Comparison of ENCODE assay signal across 8 cellular contexts in the genomic region with DNA sequence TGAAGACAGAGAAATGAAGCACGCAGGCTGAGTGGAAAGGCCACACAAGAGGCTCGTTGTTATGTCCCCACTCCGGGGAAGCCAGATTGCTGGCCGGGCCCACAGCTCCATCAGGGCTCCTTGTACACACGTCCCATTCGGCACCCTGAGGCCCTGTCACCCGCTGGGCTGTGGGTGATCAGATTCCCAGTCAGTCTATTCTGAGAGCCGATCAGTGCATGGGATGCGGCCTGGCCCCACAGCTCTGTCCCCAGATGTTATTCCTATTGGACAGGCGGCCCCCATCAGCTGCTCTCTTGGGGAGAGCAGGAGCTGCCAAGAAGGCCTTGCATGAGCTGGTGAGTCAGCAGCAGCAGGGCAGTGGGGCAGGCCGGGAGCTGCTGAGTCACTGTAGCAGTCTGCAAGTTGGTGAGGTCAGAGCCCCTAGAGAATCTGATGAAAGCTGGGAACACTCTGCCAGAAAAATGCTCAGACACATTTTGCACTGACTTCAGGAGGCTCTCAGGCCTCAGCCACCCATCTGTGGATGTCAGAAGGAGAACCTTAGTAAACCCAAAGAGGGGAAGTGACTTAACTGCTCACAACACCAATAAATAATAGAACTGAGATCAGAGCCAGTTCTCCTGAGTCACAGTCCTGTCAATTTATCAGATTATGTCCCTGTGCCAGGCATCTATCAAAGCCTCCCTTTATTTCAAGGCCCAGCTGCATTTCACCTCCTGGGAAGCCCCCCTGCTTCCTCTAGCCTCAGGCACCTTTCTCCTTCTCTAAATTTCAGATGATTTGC. TPM values are rescaled to one million over a fixed set of nuclear protein-coding genes. Genes with fewer than 3 reads are reported as not detected.
DNase-seq lines count a peak whose midpoint lies in the region; ATAC-seq, FAIRE-seq and TF ChIP-seq lines count a peak whose summit lies in the region.

No MANE protein-coding gene starts in this region.

- H3K4me3 ChIP-seq in endothelial cell of umbilical vein (replicated peaks in 1 of 3; ENCODE audit: insufficient read depth in 1 of 3, low read depth in 1 of 3, low read length in 3 of 3): no peak overlapping the region
- H3K4me3 ChIP-seq in mesendoderm (ENCODE audit: low read length): no peak overlapping the region

- BruUV-seq in endothelial cell of umbilical vein (replicated peaks; lab: Mats Ljungman, UMichigan): TSS peak; percentile 99

- H4K8ac ChIP-seq in mesendoderm (ENCODE audit: low read depth, low read length): no peak overlapping the region

- H2BK15ac ChIP-seq in mesendoderm (replicated peaks; ENCODE audit: low read depth): peak overlapping the region; percentile 2

- H3K9me1 ChIP-seq in endothelial cell of umbilical vein (replicated peaks; ENCODE audit: control insufficient read depth, extremely low read depth, insufficient read depth, low read length): no peaks in the 10 kb centered on the region

- H3K27ac ChIP-seq in endothelial cell of umbilical vein (ENCODE audit: insufficient read depth, low read depth, low read length) (peak overlapping the region; percentile 93), mesendoderm (ENCODE audit: low read depth, low read length) (peak overlapping the region; percentile 73)

- WGBS in mesendoderm (ENCODE audit: extremely low coverage, insufficient coverage, low lambda C conversion rate): no CpG with 5 or more reads among the region's 11 CpGs

- H2BK5ac ChIP-seq in mesendoderm (ENCODE audit: low read length): no peak overlapping the region

- peak; percentile 82 for ATAC-seq in GM19463 (IDR thresholded peaks at IDR 0.05; ENCODE audit: unreplicated experiment)
- ATAC-seq in HG03469 (IDR thresholded peaks at IDR 0.05; ENCODE audit: unreplicated experiment): no peak

- no peak overlapping the region for H4K5ac ChIP-seq in mesendoderm (ENCODE audit: low read length)

- H4K20me1 ChIP-seq in endothelial cell of umbilical vein (replicated peaks; ENCODE audit: control insufficient read depth, extremely low read depth, insufficient read depth, low read length): no peaks in the 10 kb centered on the region

- no peak overlapping the region for H2AK5ac ChIP-seq in mesendoderm (ENCODE audit: low read length)

- H3K79me2 ChIP-seq in endothelial cell of umbilical vein (ENCODE audit: control insufficient read depth, insufficient read depth, low read length) (no peaks in the 10 kb centered on the region), mesendoderm (ENCODE audit: control insufficient read depth, insufficient read depth, low read length) (no peaks in the 10 kb centered on the region)

- peak; percentile 99 for FAIRE-seq in endothelial cell of umbilical vein (lab: Jason Lieb, UNC)

- peak overlapping the region; percentile 98 for H3K4ac ChIP-seq in mesendoderm (ENCODE audit: low read depth, low read length)

- H2AFZ ChIP-seq in endothelial cell of umbilical vein (ENCODE audit: low read depth, low read length): peak overlapping the region; percentile 79

- no peaks in the 10 kb centered on the region for H3K9me3 ChIP-seq in endothelial cell of umbilical vein (replicated peaks; ENCODE audit: control insufficient read depth, insufficient read depth, low read length)

- H2BK120ac ChIP-seq in mesendoderm (ENCODE audit: low read depth, low read length): peak overlapping the region; percentile 63

- peak overlapping the region; percentile 78 for H3K56ac ChIP-seq in mesendoderm (ENCODE audit: low read length)

- DNase-seq in AG09319 (ENCODE audit: extremely low read depth, low read depth): peak; percentile 99
- peak; percentile 92 for DNase-seq in NCI-H1436 (lab: John Stamatoyannopoulos, UW)
- peak; percentile 83 for DNase-seq in UCSD-AML1 (lab: John Stamatoyannopoulos, UW; ENCODE audit: unreplicated experiment)
- peak; percentile 98 for DNase-seq in endothelial cell of umbilical vein (ENCODE audit: low read depth, low spot score)
- peak; percentile 98 for DNase-seq in mesendoderm
- DNase-seq in stromal cell of bone marrow (ENCODE audit: low read depth): peak; percentile 100

- H3K79me1 ChIP-seq in mesendoderm (ENCODE audit: low read length): no peaks in the 10 kb centered on the region

- CTCF ChIA-PET in endothelial cell of umbilical vein (lab: Charles Lee): interaction anchor here (0.7 to 4.0 kb wide), 7 partner anchors 9 to 188 kb away, joined by 3 to 41 read pairs (median 11); a partner anchor contains a TSS

- TF ChIP-seq CTCF in AG09319 (IDR thresholded peaks at IDR 0.05; ENCODE audit: low read depth, low read length) (no peak), endothelial cell of umbilical vein (IDR thresholded peaks at IDR 0.05; ENCODE audit: extremely low read depth in 1 of 2, insufficient read depth in 1 of 2, low read depth in 1 of 2, low read length in 2 of 2) (no peak)

- POLR2A ChIA-PET in endothelial cell of umbilical vein (lab: Charles Lee): interaction anchor here (0.6 to 2.8 kb wide), 4 partner anchors 10 to 45 kb away, joined by 3 to 44 read pairs (median 4); a partner anchor contains a TSS

- peak; percentile 52 for TF ChIP-seq POLR2A in endothelial cell of umbilical vein (IDR thresholded peaks at IDR 0.05; ENCODE audit: low read depth, low read length)

- dilution Hi-C loops in endothelial cell of umbilical vein (cut with MboI; ENCODE audit: extremely low pct_ligation_motif_present, low sequenced_read_pairs): no loop called here

- no peaks in the 10 kb centered on the region for H3K27me3 ChIP-seq in endothelial cell of umbilical vein (ENCODE audit: control insufficient read depth in 2 of 2, insufficient read depth in 2 of 2, low read length in 2 of 2)
- H3K27me3 ChIP-seq in mesendoderm (ENCODE audit: insufficient read depth, low read length, poor library complexity): no peaks in the 10 kb centered on the region

- H3K4me1 ChIP-seq in endothelial cell of umbilical vein (ENCODE audit: control insufficient read depth, extremely low read depth, insufficient read depth, low read length) (peaks cover 19% of the 10 kb centered on the region), mesendoderm (ENCODE audit: control insufficient read depth, low read depth, low read length) (no peaks in the 10 kb centered on the region)

- intact Hi-C loops in endothelial cell of umbilical vein (cut with micrococcal nuclease): loop anchor here (1.0 kb wide), 2 partner anchors 9 to 28 kb away; a partner anchor contains a TSS

- H3K4me2 ChIP-seq in endothelial cell of umbilical vein (ENCODE audit: insufficient read depth, low read length) (peak overlapping the region; percentile 11), mesendoderm (ENCODE audit: low read length) (no peak overlapping the region)

- H3K9ac ChIP-seq in endothelial cell of umbilical vein (replicated peaks; ENCODE audit: extremely low read depth, insufficient read depth, low read length) (peak overlapping the region; percentile 67), mesendoderm (ENCODE audit: low read length) (peak overlapping the region; percentile 4)

- H3K18ac ChIP-seq in mesendoderm (ENCODE audit: low read length): peak overlapping the region; percentile 79

- H3K36me3 ChIP-seq in endothelial cell of umbilical vein (ENCODE audit: control insufficient read depth in 2 of 2, extremely low read depth in 1 of 2, insufficient read depth in 2 of 2, low read length in 2 of 2): no peaks in the 10 kb centered on the region
- H3K36me3 ChIP-seq in mesendoderm (ENCODE audit: control insufficient read depth, insufficient read depth, low read length): no peaks in the 10 kb centered on the region

- H3K23ac ChIP-seq in mesendoderm (ENCODE audit: low read length): no peak overlapping the region

TF ChIP-seq in endothelial cell of umbilical vein, 7 proteins besides CTCF, POLR2A, EP300 and RAD21:
- TF ChIP-seq POLR2AphosphoS5 (IDR thresholded peaks at IDR 0.05; ENCODE audit: insufficient read depth, low read depth, low read length): peak; percentile 65
- peak; percentile 82 for TF ChIP-seq JUN (IDR thresholded peaks at IDR 0.05; ENCODE audit: borderline replicate concordance, insufficient read depth, insufficient read length, low read depth)
- TF ChIP-seq MYC (IDR thresholded peaks at IDR 0.05; ENCODE audit: low read depth, low read length): no peak
- TF ChIP-seq, protein P1, sequence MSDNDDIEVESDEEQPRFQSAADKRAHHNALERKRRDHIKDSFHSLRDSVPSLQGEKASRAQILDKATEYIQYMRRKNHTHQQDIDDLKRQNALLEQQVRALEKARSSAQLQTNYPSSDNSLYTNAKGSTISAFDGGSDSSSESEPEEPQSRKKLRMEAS (IDR thresholded peaks at IDR 0.05; ENCODE audit: insufficient read depth, insufficient read length): no peak
- TF ChIP-seq FOS (IDR thresholded peaks at IDR 0.05; ENCODE audit: borderline replicate concordance, insufficient read depth, low read length): peak; percentile 98
- peak; percentile 82 for TF ChIP-seq GATA2 (IDR thresholded peaks at IDR 0.05; ENCODE audit: insufficient read depth, insufficient read length, low read depth, low read length)
- TF ChIP-seq EZH2 (IDR thresholded peaks at IDR 0.05; ENCODE audit: borderline replicate concordance, low read depth, low read length, severe bottlenecking): no peak

RNA-seq across cellular contexts. Expression of a gene that starts 9.4 kb away (rescaled TPM):
- total RNA-seq in endothelial cell of umbilical vein: 623 and 644 TPM in 2 replicates
- 1,415 and 1,476 TPM in 2 replicates for polyA plus RNA-seq in endothelial cell of umbilical vein
- 1,082 and 1,116 TPM in 2 replicates for polyA plus RNA-seq in endothelial cell of umbilical vein (2011; cell fraction: cytosol; rRNA removed)
- 878 and 886 TPM in 2 replicates for polyA plus RNA-seq in endothelial cell of umbilical vein (2011; cell fraction: nucleus; rRNA removed)
- 996 and 1,574 TPM in 2 replicates for polyA plus RNA-seq in endothelial cell of umbilical vein (2012)
- 787 and 997 TPM in 2 replicates for polyA minus RNA-seq in endothelial cell of umbilical vein
- 191 TPM for polyA minus RNA-seq in endothelial cell of umbilical vein (2011; cell fraction: cytosol; rRNA and poly(A)+ RNA removed)
- polyA minus RNA-seq in endothelial cell of umbilical vein (2011; cell fraction: nucleus; rRNA and poly(A)+ RNA removed): 216 and 227 TPM in 2 replicates
- polyA plus RNA-seq in mesendoderm (2013, experiment 1 of 2): 164 TPM
- polyA plus RNA-seq in mesendoderm (2013, experiment 2 of 2): 164 TPM
